34 cellular contexts compared by ENCODE assay signal in genomic region chr10:49600046-49600445, GRCh38. TPM values are rescaled to one million over a fixed set of nuclear protein-coding genes. Genes with fewer than 3 reads are reported as not detected.
"Had no signal": no experiment of that assay in that cellular context is flagged by ENCODE, and none has a peak within 500 bp of the region (broad histone marks: within the 10 kb centered on the region; RNA-seq: fewer than 3 reads in every experiment).

No MANE protein-coding gene starts in this region.

- H3K9me3 ChIP-seq: heart right ventricle, left ventricle myocardium inferior, neutrophil, ovary, prostate gland, transverse colon, uterus had no signal

- ATAC-seq: activated CD4-positive, alpha-beta T cell treated with anti-CD3 and anti-CD28 coated beads for 36 hours; activated CD8-positive, alpha-beta T cell treated with anti-CD3 and anti-CD28 coated beads, Interleukin-2, amount 10 ng/mL, durations not matched to agents 7 days and 5 days; activated naive CD8-positive, alpha-beta T cell treated with anti-CD3 and anti-CD28 coated beads, Interleukin-2, amount 50 U/mL, for 24 hours; esophagus mucosa; foreskin keratinocyte; heart right ventricle; sciatic nerve; stimulated activated memory B cell treated with anti-CD40 and anti-IgM and Interleukin-4, amounts not matched to agents 10 μg/mL and 1 μg/mL and 100 μg/mL, for 72 hours had no signal

- H3K27me3 ChIP-seq: ovary had no signal

- H3K27ac Mint-ChIP-seq: activated CD4-positive, alpha-beta T cell treated with anti-CD3 and anti-CD28 coated beads for 36 hours; activated CD8-positive, alpha-beta T cell treated with anti-CD3 and anti-CD28 coated beads, Interleukin-2, amount 10 ng/mL, durations not matched to agents 7 days and 5 days; activated naive CD4-positive, alpha-beta T cell treated with anti-CD3 and anti-CD28 coated beads, Interleukin-2, amount 50 U/mL, for 24 hours; activated naive CD8-positive, alpha-beta T cell treated with anti-CD3 and anti-CD28 coated beads, Interleukin-2, amount 50 U/mL, for 24 hours; activated T-cell treated with anti-CD3 and anti-CD28 coated beads, Interleukin-2, amount 50 U/mL, for 24 hours; dendritic cell treated with granulocyte-macrophage colony-stimulating factor and Interleukin-4, amounts not matched to agents 40 ng/mL and 50 ng/mL, for 4 days; endodermal cell; nephron; stimulated activated memory B cell treated with anti-CD40 and anti-IgM and Interleukin-4, amounts not matched to agents 10 μg/mL and 1 μg/mL and 100 μg/mL, for 72 hours had no signal

- H3K36me3 ChIP-seq: heart right ventricle, left ventricle myocardium inferior, neutrophil, ovary, prostate gland, transverse colon, uterus had no signal

- H3K9me3 Mint-ChIP-seq: activated naive CD8-positive, alpha-beta T cell treated with anti-CD3 and anti-CD28 coated beads, Interleukin-2, amount 50 U/mL, for 24 hours; activated T-cell treated with anti-CD3 and anti-CD28 coated beads, Interleukin-2, amount 50 U/mL, for 24 hours; dendritic cell treated with granulocyte-macrophage colony-stimulating factor and Interleukin-4, amounts not matched to agents 40 ng/mL and 50 ng/mL, for 4 days; endodermal cell; nephron had no signal

- H3K4me3 Mint-ChIP-seq: activated CD4-positive, alpha-beta T cell treated with anti-CD3 and anti-CD28 coated beads for 36 hours; activated CD8-positive, alpha-beta T cell treated with anti-CD3 and anti-CD28 coated beads, Interleukin-2, amount 10 ng/mL, durations not matched to agents 7 days and 5 days; activated naive CD4-positive, alpha-beta T cell treated with anti-CD3 and anti-CD28 coated beads, Interleukin-2, amount 50 U/mL, for 24 hours; activated naive CD8-positive, alpha-beta T cell treated with anti-CD3 and anti-CD28 coated beads, Interleukin-2, amount 50 U/mL, for 24 hours; activated T-cell treated with anti-CD3 and anti-CD28 coated beads, Interleukin-2, amount 50 U/mL, for 24 hours; dendritic cell treated with granulocyte-macrophage colony-stimulating factor and Interleukin-4, amounts not matched to agents 40 ng/mL and 50 ng/mL, for 4 days; endodermal cell; nephron; stimulated activated memory B cell treated with anti-CD40 and anti-IgM and Interleukin-4, amounts not matched to agents 10 μg/mL and 1 μg/mL and 100 μg/mL, for 72 hours had no signal

- H3K36me3 Mint-ChIP-seq: activated naive CD4-positive, alpha-beta T cell treated with anti-CD3 and anti-CD28 coated beads, Interleukin-2, amount 50 U/mL, for 24 hours; stimulated activated memory B cell treated with anti-CD40 and anti-IgM and Interleukin-4, amounts not matched to agents 10 μg/mL and 1 μg/mL and 100 μg/mL, for 72 hours had no signal

- H3K27ac ChIP-seq: foreskin keratinocyte, heart right ventricle, left ventricle myocardium inferior, neutrophil, ovary, prostate gland, skin epidermis, transverse colon, uterus had no signal

- H3K4me3 ChIP-seq: heart right ventricle, left ventricle myocardium inferior, lung, ovary, prostate gland, skin epidermis, transverse colon, uterus had no signal

- H3K4me1 ChIP-seq: heart right ventricle, left ventricle myocardium inferior, prostate gland, transverse colon, uterus had no signal

- DNase-seq: activated CD4-positive, alpha-beta T cell treated with anti-CD3 and anti-CD28 coated beads for 36 hours; activated CD4-positive, CD25-positive, alpha-beta regulatory T cell; activated CD8-positive, alpha-beta T cell treated with anti-CD3 and anti-CD28 coated beads, Interleukin-2, amount 10 ng/mL, durations not matched to agents 7 days and 5 days; activated naive CD8-positive, alpha-beta T cell treated with anti-CD3 and anti-CD28 coated beads, Interleukin-2, amount 50 U/mL, for 24 hours; activated T-cell treated with anti-CD3 and anti-CD28 coated beads, Interleukin-2, amount 50 U/mL, for 24 hours; amygdala; central memory CD4-positive, alpha-beta T cell; endodermal cell; foreskin keratinocyte; heart right ventricle; kidney glomerular epithelial cell; left ventricle myocardium inferior; mesendoderm; retina; stimulated activated CD4-positive, alpha-beta T cell treated with anti-CD3 and anti-CD28 coated beads, Interleukin-1b, Interleukin-23, amount 100 ng/mL, for 48 hours; stimulated activated CD4-positive, alpha-beta T cell treated with anti-CD3 and anti-CD28 coated beads, Interleukin-4, amount 100 ng/mL, for 4 hours; stimulated activated CD8-positive, alpha-beta memory T cell treated with anti-CD3 and anti-CD28 coated beads, Interleukin-4, amount 100 ng/mL, for 48 hours; transverse colon; uterus had no signal

- H3K4me1 Mint-ChIP-seq: activated CD4-positive, alpha-beta T cell treated with anti-CD3 and anti-CD28 coated beads for 36 hours; activated naive CD4-positive, alpha-beta T cell treated with anti-CD3 and anti-CD28 coated beads, Interleukin-2, amount 50 U/mL, for 24 hours; activated naive CD8-positive, alpha-beta T cell treated with anti-CD3 and anti-CD28 coated beads, Interleukin-2, amount 50 U/mL, for 24 hours; endodermal cell; nephron; stimulated activated memory B cell treated with anti-CD40 and anti-IgM and Interleukin-4, amounts not matched to agents 10 μg/mL and 1 μg/mL and 100 μg/mL, for 72 hours had no signal

RNA-seq across cellular contexts. Expression of gene SLC18A3, which starts 10.1 kb away (rescaled TPM):
- total RNA-seq: activated CD4-positive, alpha-beta T cell treated with anti-CD3 and anti-CD28 coated beads for 36 hours; activated CD8-positive, alpha-beta T cell treated with anti-CD3 and anti-CD28 coated beads, Interleukin-2, amount 10 ng/mL, durations not matched to agents 7 days and 5 days; endodermal cell; esophagus mucosa; foreskin keratinocyte; glomerular endothelial cell; heart right ventricle; left ventricle myocardium inferior; lung; ovary; prostate gland; sciatic nerve; T-helper 1 cell treated with Interleukin-12 subunit alpha and Interleukin-12 subunit beta and Interleukin-4 antibody, amounts not matched to agents 30 ng/mL and 1 ng/mL, for 36 hours; temporal lobe had no signal
- polyA plus RNA-seq: foreskin keratinocyte, heart right ventricle, lung, ovary had no signal

RNA-seq across cellular contexts. Expression of gene CHAT, which starts 13.8 kb away (rescaled TPM):
- total RNA-seq: activated CD4-positive, alpha-beta T cell treated with anti-CD3 and anti-CD28 coated beads for 36 hours; activated CD8-positive, alpha-beta T cell treated with anti-CD3 and anti-CD28 coated beads, Interleukin-2, amount 10 ng/mL, durations not matched to agents 7 days and 5 days; endodermal cell; esophagus mucosa; foreskin keratinocyte; glomerular endothelial cell; heart right ventricle; left ventricle myocardium inferior; lung; mononuclear cell; ovary; sciatic nerve; T-helper 1 cell treated with Interleukin-12 subunit alpha and Interleukin-12 subunit beta and Interleukin-4 antibody, amounts not matched to agents 30 ng/mL and 1 ng/mL, for 36 hours; temporal lobe; uterus had no signal
- polyA plus RNA-seq: foreskin keratinocyte, heart right ventricle, lung, ovary had no signal
